Comparison of ENCODE assay signal across 1 cellular context in the genomic region with DNA sequence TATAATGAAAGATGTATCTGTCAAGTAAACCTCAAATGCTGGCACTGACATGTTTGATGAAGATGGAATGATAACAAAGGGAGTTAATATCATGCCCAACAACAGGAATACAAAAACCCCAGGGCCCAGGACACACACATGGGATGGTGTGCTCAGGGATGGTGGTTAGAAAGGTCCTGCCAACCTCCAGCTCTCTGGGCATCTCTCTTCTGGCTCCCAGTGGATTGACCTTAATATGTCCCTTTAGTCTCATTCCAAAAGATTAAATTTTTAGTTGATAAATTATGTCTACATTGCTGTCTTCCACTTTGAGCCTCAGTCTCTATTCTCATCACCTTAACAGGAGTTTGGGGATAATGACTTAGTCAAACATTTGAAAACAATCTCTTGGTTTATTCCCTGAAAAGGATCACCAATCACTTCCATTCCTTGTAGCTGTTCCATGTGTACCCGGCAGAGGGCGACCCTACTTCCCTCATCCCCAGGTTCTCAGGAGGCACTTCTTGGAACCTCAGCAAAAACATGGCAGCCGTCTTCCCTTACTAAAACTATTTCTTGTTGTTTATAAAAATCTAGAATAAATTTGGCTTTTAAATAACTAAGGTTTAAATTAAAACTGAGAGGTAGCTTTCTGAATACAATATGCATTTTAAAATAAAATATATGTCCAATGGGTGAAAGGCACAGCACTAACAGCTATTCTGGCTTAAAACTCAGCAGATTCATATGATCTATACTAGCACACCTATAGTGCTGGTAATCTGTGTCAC.
TF ChIP-seq lines count a peak whose summit lies in the region.

No MANE protein-coding gene starts in this region.

TF ChIP-seq in K562, 482 proteins besides CTCF, POLR2A, EP300 and RAD21 (continued from another document):
- TF ChIP-seq, protein P1, sequence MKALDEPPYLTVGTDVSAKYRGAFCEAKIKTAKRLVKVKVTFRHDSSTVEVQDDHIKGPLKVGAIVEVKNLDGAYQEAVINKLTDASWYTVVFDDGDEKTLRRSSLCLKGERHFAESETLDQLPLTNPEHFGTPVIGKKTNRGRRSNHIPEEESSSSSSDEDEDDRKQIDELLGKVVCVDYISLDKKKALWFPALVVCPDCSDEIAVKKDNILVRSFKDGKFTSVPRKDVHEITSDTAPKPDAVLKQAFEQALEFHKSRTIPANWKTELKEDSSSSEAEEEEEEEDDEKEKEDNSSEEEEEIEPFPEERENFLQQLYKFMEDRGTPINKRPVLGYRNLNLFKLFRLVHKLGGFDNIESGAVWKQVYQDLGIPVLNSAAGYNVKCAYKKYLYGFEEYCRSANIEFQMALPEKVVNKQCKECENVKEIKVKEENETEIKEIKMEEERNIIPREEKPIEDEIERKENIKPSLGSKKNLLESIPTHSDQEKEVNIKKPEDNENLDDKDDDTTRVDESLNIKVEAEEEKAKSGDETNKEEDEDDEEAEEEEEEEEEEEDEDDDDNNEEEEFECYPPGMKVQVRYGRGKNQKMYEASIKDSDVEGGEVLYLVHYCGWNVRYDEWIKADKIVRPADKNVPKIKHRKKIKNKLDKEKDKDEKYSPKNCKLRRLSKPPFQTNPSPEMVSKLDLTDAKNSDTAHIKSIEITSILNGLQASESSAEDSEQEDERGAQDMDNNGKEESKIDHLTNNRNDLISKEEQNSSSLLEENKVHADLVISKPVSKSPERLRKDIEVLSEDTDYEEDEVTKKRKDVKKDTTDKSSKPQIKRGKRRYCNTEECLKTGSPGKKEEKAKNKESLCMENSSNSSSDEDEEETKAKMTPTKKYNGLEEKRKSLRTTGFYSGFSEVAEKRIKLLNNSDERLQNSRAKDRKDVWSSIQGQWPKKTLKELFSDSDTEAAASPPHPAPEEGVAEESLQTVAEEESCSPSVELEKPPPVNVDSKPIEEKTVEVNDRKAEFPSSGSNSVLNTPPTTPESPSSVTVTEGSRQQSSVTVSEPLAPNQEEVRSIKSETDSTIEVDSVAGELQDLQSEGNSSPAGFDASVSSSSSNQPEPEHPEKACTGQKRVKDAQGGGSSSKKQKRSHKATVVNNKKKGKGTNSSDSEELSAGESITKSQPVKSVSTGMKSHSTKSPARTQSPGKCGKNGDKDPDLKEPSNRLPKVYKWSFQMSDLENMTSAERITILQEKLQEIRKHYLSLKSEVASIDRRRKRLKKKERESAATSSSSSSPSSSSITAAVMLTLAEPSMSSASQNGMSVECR (CRISPR knock-in tag; IDR thresholded peaks at IDR 0.05) = no peak
- TF ChIP-seq YY1 (IDR thresholded peaks at IDR 0.05; ENCODE audit: borderline replicate concordance in 1 of 3, control insufficient read depth in 1 of 3, extremely low read depth in 1 of 3, insufficient read depth in 3 of 3, insufficient read length in 1 of 3, insufficient replicate concordance in 2 of 3, low read depth in 1 of 3, low read length in 2 of 3) = peak in 2 of 3 experiments; percentile 30 to 86
- TF ChIP-seq KLF16 (IDR thresholded peaks at IDR 0.05) = peak; percentile 59; the same call in 1 of the 2 replicates
- TF ChIP-seq BDP1 (IDR thresholded peaks at IDR 0.05; ENCODE audit: insufficient read depth, insufficient read length) = no peak
- TF ChIP-seq MAZ (CRISPR knock-in tag; conservative IDR thresholded peaks at IDR 0.05 in 1 of 2, IDR thresholded peaks at IDR 0.05 in 1 of 2) = peak in 1 of 2 experiments; percentile 47; a peak in 1 of 4 replicates
- no peak for TF ChIP-seq ZNF41 (CRISPR knock-in tag; conservative IDR thresholded peaks at IDR 0.05)
- TF ChIP-seq, protein P2, sequence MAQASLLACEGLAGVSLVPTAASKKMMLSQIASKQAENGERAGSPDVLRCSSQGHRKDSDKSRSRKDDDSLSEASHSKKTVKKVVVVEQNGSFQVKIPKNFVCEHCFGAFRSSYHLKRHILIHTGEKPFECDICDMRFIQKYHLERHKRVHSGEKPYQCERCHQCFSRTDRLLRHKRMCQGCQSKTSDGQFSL (CRISPR knock-in tag; IDR thresholded peaks at IDR 0.05) = no peak
- TF ChIP-seq, protein P2 (tag; IDR thresholded peaks at IDR 0.05) = no peak
- peak; percentile 12; the same call in 1 of the 2 replicates for TF ChIP-seq ZNF316 (IDR thresholded peaks at IDR 0.05)
- TF ChIP-seq GTF2F1 (IDR thresholded peaks at IDR 0.05; ENCODE audit: low read depth, low read length) = no peak
- peak; percentile 60 to 74; a peak in 3 of 4 replicates for TF ChIP-seq FOXK2 (conservative IDR thresholded peaks at IDR 0.05 in 1 of 2, IDR thresholded peaks at IDR 0.05 in 1 of 2; ENCODE audit: low read depth in 2 of 2)
- TF ChIP-seq EHMT2 (IDR thresholded peaks at IDR 0.05) = 0 out of 2 replicates have a peak, but pooled peaks have one; percentile 42
TF ChIP-seq in K562: peak in this region for 11.
